Comparison of ENCODE assay signal across 40 cellular contexts in genomic region chr20:38616457-38616856, GRCh38. TPM values are rescaled to one million over a fixed set of nuclear protein-coding genes. Genes with fewer than 3 reads are reported as not detected.
"Had no signal": no experiment of that assay in that cellular context is flagged by ENCODE, and none has a peak within 500 bp of the region (broad histone marks: within the 10 kb centered on the region; RNA-seq: fewer than 3 reads in every experiment).

No MANE protein-coding gene starts in this region.

- H3K36me3 ChIP-seq: adrenal gland, brain microvascular endothelial cell, breast epithelium had no signal

- FAIRE-seq: astrocyte, TTC549 had no signal

- H3K27ac Mint-ChIP-seq: activated B cell treated with CpG ODN at 0.5 μM for 24 hours; activated CD4-positive, alpha-beta memory T cell treated with anti-CD3 and anti-CD28 coated beads for 36 hours; activated CD4-positive, alpha-beta T cell treated with anti-CD3 and anti-CD28 coated beads, Interleukin-2, amount 10 ng/mL, durations not matched to agents 24 days and 14 days; activated CD8-positive, alpha-beta T cell treated with anti-CD3 and anti-CD28 coated beads for 36 hours; activated naive CD4-positive, alpha-beta T cell treated with anti-CD3 and anti-CD28 coated beads for 36 hours; activated naive CD8-positive, alpha-beta T cell treated with anti-CD3 and anti-CD28 coated beads for 36 hours; activated T-cell treated with anti-CD3 and anti-CD28 coated beads, Interleukin-2, amount 50 U/mL, for 72 hours; activated T-helper 1 cell treated with anti-CD3 and anti-CD28 coated beads, Interleukin-12 subunit alpha, Interleukin-12 subunit beta, Interleukin-2, Interleukin-4 antibody, amounts not matched to agents 30 ng/mL and 10 ng/mL and 1 ng/mL, durations not matched to agents 14 hours and 24 hours and 36 hours; activated T-helper 17 cell treated with anti-CD3 and anti-CD28 coated beads, Interleukin-2, amount 50 U/mL, for 72 hours; T-helper 1 cell treated with Interleukin-12 subunit alpha and Interleukin-12 subunit beta and Interleukin-4 antibody, amounts not matched to agents 30 μg/mL and 1 μg/mL, for 36 hours; T-helper 2 cell treated with Interferon-gamma antibody and Interleukin-4, amounts not matched to agents 5 μg/mL and 100 μg/mL, for 36 hours had no signal

- H3K27ac ChIP-seq: adrenal gland, body of pancreas, brain microvascular endothelial cell, breast epithelium, VCaP had no signal

- H3K4me1 Mint-ChIP-seq: activated B cell treated with CpG ODN at 0.5 μM for 24 hours; activated CD4-positive, alpha-beta T cell treated with anti-CD3 and anti-CD28 coated beads, Interleukin-2, amount 10 ng/mL, durations not matched to agents 24 days and 14 days; activated naive CD8-positive, alpha-beta T cell treated with anti-CD3 and anti-CD28 coated beads for 36 hours; activated T-helper 17 cell treated with anti-CD3 and anti-CD28 coated beads, Interleukin-2, amount 50 U/mL, for 72 hours had no signal

- H3K9me3 Mint-ChIP-seq: activated B cell treated with CpG ODN at 0.5 μM for 24 hours; activated CD4-positive, alpha-beta memory T cell treated with anti-CD3 and anti-CD28 coated beads for 36 hours; activated CD4-positive, alpha-beta T cell treated with anti-CD3 and anti-CD28 coated beads, Interleukin-2, amount 10 ng/mL, durations not matched to agents 24 days and 14 days; activated CD8-positive, alpha-beta T cell treated with anti-CD3 and anti-CD28 coated beads for 36 hours; activated naive CD4-positive, alpha-beta T cell treated with anti-CD3 and anti-CD28 coated beads for 36 hours; activated naive CD4-positive, alpha-beta T cell treated with anti-CD3 and anti-CD28 coated beads, Interleukin-2, amount 50 U/mL, for 72 hours; activated naive CD8-positive, alpha-beta T cell treated with anti-CD3 and anti-CD28 coated beads for 36 hours; activated T-cell treated with anti-CD3 and anti-CD28 coated beads, Interleukin-2, amount 50 U/mL, for 4 hours; activated T-cell treated with anti-CD3 and anti-CD28 coated beads, Interleukin-2, amount 50 U/mL, for 72 hours; activated T-helper 1 cell treated with anti-CD3 and anti-CD28 coated beads, Interleukin-12 subunit alpha, Interleukin-12 subunit beta, Interleukin-2, Interleukin-4 antibody, amounts not matched to agents 30 ng/mL and 10 ng/mL and 1 ng/mL, durations not matched to agents 14 hours and 24 hours and 36 hours; activated T-helper 17 cell treated with anti-CD3 and anti-CD28 coated beads, Interleukin-2, amount 50 U/mL, for 72 hours; T-helper 1 cell treated with Interleukin-12 subunit alpha and Interleukin-12 subunit beta and Interleukin-4 antibody, amounts not matched to agents 30 μg/mL and 1 μg/mL, for 36 hours; T-helper 2 cell treated with Interferon-gamma antibody and Interleukin-4, amounts not matched to agents 5 μg/mL and 100 μg/mL, for 36 hours had no signal

- H3K9me3 ChIP-seq: adrenal gland, body of pancreas, breast epithelium had no signal

- ATAC-seq: activated CD8-positive, alpha-beta T cell treated with anti-CD3 and anti-CD28 coated beads for 36 hours; activated naive CD4-positive, alpha-beta T cell treated with anti-CD3 and anti-CD28 coated beads, Interleukin-2, amount 50 U/mL, for 72 hours; activated T-cell treated with anti-CD3 and anti-CD28 coated beads, Interleukin-2, amount 50 U/mL, for 4 hours; activated T-cell treated with anti-CD3 and anti-CD28 coated beads, Interleukin-2, amount 50 U/mL, for 72 hours; activated T-helper 17 cell treated with anti-CD3 and anti-CD28 coated beads, Interleukin-2, amount 50 U/mL, for 72 hours; body of pancreas had no signal

- DNase-seq: activated B cell treated with CpG ODN at 0.5 μM for 24 hours; activated CD4-positive, alpha-beta memory T cell treated with anti-CD3 and anti-CD28 coated beads for 36 hours; activated CD4-positive, alpha-beta T cell treated with anti-CD3 and anti-CD28 coated beads for 4 hours; activated CD4-positive, alpha-beta T cell treated with anti-CD3 and anti-CD28 coated beads, Interleukin-2, amount 10 ng/mL, durations not matched to agents 24 days and 14 days; activated CD4-positive, alpha-beta T cell treated with anti-CD3 and anti-CD28 coated beads, Interleukin-2, amount 50 U/mL, for 1 hour; activated CD4-positive, alpha-beta T cell treated with anti-CD3 and anti-CD28 coated beads, Interleukin-2, amount 50 U/mL, for 4 hours; activated CD4-positive, CD25-positive, alpha-beta regulatory T cell treated with anti-CD3 and anti-CD28 coated beads, Interleukin-2, amount 50 U/mL, for 72 hours; activated CD8-positive, alpha-beta memory T cell treated with anti-CD3 and anti-CD28 coated beads, Interleukin-2, amount 50 U/mL, for 4 hours; activated CD8-positive, alpha-beta T cell treated with anti-CD3 and anti-CD28 coated beads for 36 hours; activated effector memory CD4-positive, alpha-beta T cell treated with anti-CD3 and anti-CD28 coated beads, Interleukin-2, amount 50 U/mL, for 16 hours; activated gamma-delta T cell treated with Interleukin-2 at 50 U/mL for 16 hours; activated naive CD4-positive, alpha-beta T cell; activated naive CD4-positive, alpha-beta T cell treated with anti-CD3 and anti-CD28 coated beads for 36 hours; activated naive CD4-positive, alpha-beta T cell treated with anti-CD3 and anti-CD28 coated beads, Interleukin-2, amount 50 U/mL, for 16 hours; activated naive CD8-positive, alpha-beta T cell treated with anti-CD3 and anti-CD28 coated beads for 36 hours; activated T-cell treated with anti-CD3 and anti-CD28 coated beads for 4 hours; activated T-cell treated with anti-CD3 and anti-CD28 coated beads, Interleukin-2, amount 50 U/mL, for 1 hour; activated T-cell treated with anti-CD3 and anti-CD28 coated beads, Interleukin-2, amount 50 U/mL, for 4 hours; activated T-cell treated with anti-CD3 and anti-CD28 coated beads, Interleukin-2, amount 50 U/mL, for 72 hours; adrenal gland; amniotic stem cell; aorta; body of pancreas; central memory CD4-positive, alpha-beta T cell; T-helper 1 cell; T-helper 2 cell; T-helper 9 cell had no signal

- H3K4me3 Mint-ChIP-seq: activated B cell treated with CpG ODN at 0.5 μM for 24 hours; activated CD4-positive, alpha-beta memory T cell treated with anti-CD3 and anti-CD28 coated beads for 36 hours; activated CD4-positive, alpha-beta T cell treated with anti-CD3 and anti-CD28 coated beads, Interleukin-2, amount 10 ng/mL, durations not matched to agents 24 days and 14 days; activated CD8-positive, alpha-beta T cell treated with anti-CD3 and anti-CD28 coated beads for 36 hours; activated naive CD4-positive, alpha-beta T cell treated with anti-CD3 and anti-CD28 coated beads for 36 hours; activated naive CD8-positive, alpha-beta T cell treated with anti-CD3 and anti-CD28 coated beads for 36 hours; activated T-cell treated with anti-CD3 and anti-CD28 coated beads, Interleukin-2, amount 50 U/mL, for 4 hours; activated T-cell treated with anti-CD3 and anti-CD28 coated beads, Interleukin-2, amount 50 U/mL, for 72 hours; activated T-helper 1 cell treated with anti-CD3 and anti-CD28 coated beads, Interleukin-12 subunit alpha, Interleukin-12 subunit beta, Interleukin-2, Interleukin-4 antibody, amounts not matched to agents 30 ng/mL and 10 ng/mL and 1 ng/mL, durations not matched to agents 14 hours and 24 hours and 36 hours; activated T-helper 17 cell treated with anti-CD3 and anti-CD28 coated beads, Interleukin-2, amount 50 U/mL, for 72 hours; T-helper 1 cell treated with Interleukin-12 subunit alpha and Interleukin-12 subunit beta and Interleukin-4 antibody, amounts not matched to agents 30 μg/mL and 1 μg/mL, for 36 hours; T-helper 2 cell treated with Interferon-gamma antibody and Interleukin-4, amounts not matched to agents 5 μg/mL and 100 μg/mL, for 36 hours had no signal

- H3K4me3 ChIP-seq: adrenal gland, body of pancreas, breast epithelium had no signal

- H3K27me3 ChIP-seq: body of pancreas had no signal

- H3K36me3 Mint-ChIP-seq: activated CD4-positive, alpha-beta memory T cell treated with anti-CD3 and anti-CD28 coated beads for 36 hours; activated naive CD4-positive, alpha-beta T cell treated with anti-CD3 and anti-CD28 coated beads, Interleukin-2, amount 50 U/mL, for 72 hours; activated naive CD8-positive, alpha-beta T cell treated with anti-CD3 and anti-CD28 coated beads for 36 hours had no signal

- H3K4me1 ChIP-seq: adrenal gland, body of pancreas, breast epithelium had no signal

RNA-seq across cellular contexts. Expression of gene ARHGAP40, which starts 14.8 kb away (rescaled TPM):
- total RNA-seq: activated B cell treated with CpG ODN at 0.5 μM for 24 hours; activated CD4-positive, alpha-beta memory T cell treated with anti-CD3 and anti-CD28 coated beads for 36 hours; activated CD4-positive, alpha-beta T cell treated with anti-CD3 and anti-CD28 coated beads, Interleukin-2, amount 10 ng/mL, durations not matched to agents 24 days and 14 days; activated CD8-positive, alpha-beta memory T cell treated with anti-CD3 and anti-CD28 coated beads for 36 hours; activated CD8-positive, alpha-beta T cell treated with anti-CD3 and anti-CD28 coated beads for 36 hours; activated naive CD4-positive, alpha-beta T cell treated with anti-CD3 and anti-CD28 coated beads for 36 hours; activated naive CD4-positive, alpha-beta T cell treated with anti-CD3 and anti-CD28 coated beads, Interleukin-2, amount 50 U/mL, for 72 hours; activated T-cell treated with anti-CD3 and anti-CD28 coated beads, Interleukin-2, amount 50 U/mL, for 4 hours; activated T-cell treated with anti-CD3 and anti-CD28 coated beads, Interleukin-2, amount 50 U/mL, for 72 hours; activated T-helper 1 cell treated with anti-CD3 and anti-CD28 coated beads, Interleukin-12 subunit alpha, Interleukin-12 subunit beta, Interleukin-2, Interleukin-4 antibody, amounts not matched to agents 30 ng/mL and 10 ng/mL and 1 ng/mL, durations not matched to agents 14 hours and 24 hours and 36 hours; activated T-helper 17 cell treated with anti-CD3 and anti-CD28 coated beads, Interleukin-2, amount 50 U/mL, for 72 hours; adrenal gland; aorta; body of pancreas; cardiac septum; cerebellum had no signal
- polyA plus RNA-seq: aorta had no signal

RNA-seq across cellular contexts. Expression of gene ADIG, which starts 35.5 kb away (rescaled TPM):
- total RNA-seq: activated B cell treated with CpG ODN at 0.5 μM for 24 hours; activated CD4-positive, alpha-beta memory T cell treated with anti-CD3 and anti-CD28 coated beads for 36 hours; activated CD4-positive, alpha-beta T cell treated with anti-CD3 and anti-CD28 coated beads, Interleukin-2, amount 10 ng/mL, durations not matched to agents 24 days and 14 days; activated CD8-positive, alpha-beta memory T cell treated with anti-CD3 and anti-CD28 coated beads for 36 hours; activated CD8-positive, alpha-beta T cell treated with anti-CD3 and anti-CD28 coated beads for 36 hours; activated naive CD4-positive, alpha-beta T cell treated with anti-CD3 and anti-CD28 coated beads for 36 hours; activated naive CD4-positive, alpha-beta T cell treated with anti-CD3 and anti-CD28 coated beads, Interleukin-2, amount 50 U/mL, for 72 hours; activated naive CD8-positive, alpha-beta T cell treated with anti-CD3 and anti-CD28 coated beads for 36 hours; activated T-cell treated with anti-CD3 and anti-CD28 coated beads, Interleukin-2, amount 50 U/mL, for 4 hours; activated T-cell treated with anti-CD3 and anti-CD28 coated beads, Interleukin-2, amount 50 U/mL, for 72 hours; activated T-helper 1 cell treated with anti-CD3 and anti-CD28 coated beads, Interleukin-12 subunit alpha, Interleukin-12 subunit beta, Interleukin-2, Interleukin-4 antibody, amounts not matched to agents 30 ng/mL and 10 ng/mL and 1 ng/mL, durations not matched to agents 14 hours and 24 hours and 36 hours; activated T-helper 17 cell treated with anti-CD3 and anti-CD28 coated beads, Interleukin-2, amount 50 U/mL, for 72 hours; adrenal gland; aorta; astrocyte; body of pancreas; breast epithelium; cardiac septum; cerebellum had no signal
- polyA plus RNA-seq: adrenal gland, aorta had no signal
